21 cellular contexts compared by ENCODE assay signal in genomic region chr16:88614818-88615580, GRCh38. TPM values are rescaled to one million over a fixed set of nuclear protein-coding genes. Genes with fewer than 3 reads are reported as not detected.
DNase-seq lines count a peak whose midpoint lies in the region; ATAC-seq and TF ChIP-seq lines count a peak whose summit lies in the region.
"Had no signal": no experiment of that assay in that cellular context is flagged by ENCODE, and none has a peak within 500 bp of the region (broad histone marks: within the 10 kb centered on the region; RNA-seq: fewer than 3 reads in every experiment).

No MANE protein-coding gene starts in this region.

- no peak overlapping the region for H3K4me3 Mint-ChIP-seq in CD4-positive, CD25-positive, alpha-beta regulatory T cell
- no peak overlapping the region for H3K4me3 Mint-ChIP-seq in WTC11
- no peak overlapping the region for H3K4me3 Mint-ChIP-seq in naive thymus-derived CD8-positive, alpha-beta T cell
- H3K4me3 Mint-ChIP-seq: activated naive CD8-positive, alpha-beta T cell; activated T-cell treated with anti-CD3 and anti-CD28 coated beads, Interleukin-2, amount 50 U/mL, for 4 hours; natural killer cell had no signal

- DNase-seq in CD4-positive, CD25-positive, alpha-beta regulatory T cell, result no peak
- DNase-seq in G401 (ENCODE audit: low spot score) (peak; percentile 87), WTC11 (ENCODE audit: low spot score) (no peak), SKM-1 treated with dmso at 0.1 percent for 144 hours (lab: John Stamatoyannopoulos, UW; ENCODE audit: unreplicated experiment) (no peak)
- no peak for DNase-seq in naive thymus-derived CD8-positive, alpha-beta T cell
- DNase-seq in activated naive CD4-positive, alpha-beta T cell (lab: John Stamatoyannopoulos, UW), result no peak
- DNase-seq: activated CD4-positive, alpha-beta T cell treated with anti-CD3 and anti-CD28 coated beads, Interleukin-2, amount 50 U/mL, for 48 hours; activated T-cell treated with anti-CD3 and anti-CD28 coated beads, Interleukin-2, amount 50 U/mL, for 4 hours; COR-L47; natural killer cell; NCI-H1092 treated with DMSO at 0.1 percent for 48 hours; NCI-H774; SHP77 treated with DMSO at 0.1 percent for 48 hours had no signal

- H3K27ac Mint-ChIP-seq in CD4-positive, CD25-positive, alpha-beta regulatory T cell, result peak overlapping the region in 2 of 3 donors; percentile 43 to 72
- peak overlapping the region; percentile 68; the same call in 1 of the 2 replicates for H3K27ac Mint-ChIP-seq in WTC11
- peak overlapping the region in 8 of 10 donors; percentile 13 to 79 (median 70) for H3K27ac Mint-ChIP-seq in naive thymus-derived CD8-positive, alpha-beta T cell
- H3K27ac Mint-ChIP-seq: activated naive CD8-positive, alpha-beta T cell had no signal

- H3K9me3 Mint-ChIP-seq in CD4-positive, CD25-positive, alpha-beta regulatory T cell, result no peaks in the 10 kb centered on the region
- no peaks in the 10 kb centered on the region for H3K9me3 Mint-ChIP-seq in WTC11
- no peaks in the 10 kb centered on the region for H3K9me3 Mint-ChIP-seq in naive thymus-derived CD8-positive, alpha-beta T cell
- H3K9me3 Mint-ChIP-seq: activated T-cell treated with anti-CD3 and anti-CD28 coated beads, Interleukin-2, amount 50 U/mL, for 4 hours; natural killer cell had no signal

- CTCF ChIA-PET in WTC11 (lab: Charles Lee), result no interaction called here

- H3K36me3 ChIP-seq in CD4-positive, CD25-positive, alpha-beta regulatory T cell (ENCODE audit: control insufficient read depth, insufficient read depth, low read length), result peaks cover 76% of the 10 kb centered on the region

- TF ChIP-seq CTCF in WTC11 (IDR thresholded peaks at IDR 0.05), result no peak

- no peaks in the 10 kb centered on the region for H3K9me3 ChIP-seq in CD4-positive, CD25-positive, alpha-beta regulatory T cell (ENCODE audit: control insufficient read depth in 2 of 2, low read length in 2 of 2)
- H3K9me3 ChIP-seq: testis had no signal

- in situ Hi-C loops in G401 (cut with HindIII; ENCODE audit: low sequenced_read_pairs), result no loop called here

- H3K27me3 Mint-ChIP-seq in CD4-positive, CD25-positive, alpha-beta regulatory T cell, result no peaks in the 10 kb centered on the region
- H3K27me3 Mint-ChIP-seq in WTC11 (ENCODE audit: low read depth), result no peaks in the 10 kb centered on the region
- H3K27me3 Mint-ChIP-seq in naive thymus-derived CD8-positive, alpha-beta T cell, result peaks cover 0 to under 1% (median 0%) of the 10 kb centered on the region in 5 donors
- H3K27me3 Mint-ChIP-seq: activated naive CD8-positive, alpha-beta T cell had no signal

- ATAC-seq in CD4-positive, CD25-positive, alpha-beta regulatory T cell (ENCODE audit: low read depth in 2 of 2), result no peak
- no peak for ATAC-seq in WTC11
- no peak for ATAC-seq in naive thymus-derived CD8-positive, alpha-beta T cell
- no peak for ATAC-seq in GM19324 (IDR thresholded peaks at IDR 0.05; ENCODE audit: low FRiP score, unreplicated experiment)
- ATAC-seq: activated T-cell treated with anti-CD3 and anti-CD28 coated beads, Interleukin-2, amount 50 U/mL, for 4 hours; HCT116; natural killer cell had no signal

- POLR2A ChIA-PET in WTC11 (lab: Charles Lee), result no interaction called here
- POLR2A ChIA-PET in naive thymus-derived CD8-positive, alpha-beta T cell (lab: Charles Lee), result no interaction called here

- H3K4me1 ChIP-seq in CD4-positive, CD25-positive, alpha-beta regulatory T cell (ENCODE audit: control insufficient read depth, insufficient read depth, low read length, poor library complexity, severe bottlenecking), result peaks cover 14% of the 10 kb centered on the region

- H3K36me3 Mint-ChIP-seq in CD4-positive, CD25-positive, alpha-beta regulatory T cell, result peaks cover 18% of the 10 kb centered on the region
- H3K36me3 Mint-ChIP-seq in WTC11, result peaks cover 17% of the 10 kb centered on the region
- peaks cover 0 to 64% (median 4%) of the 10 kb centered on the region in 3 donors for H3K36me3 Mint-ChIP-seq in naive thymus-derived CD8-positive, alpha-beta T cell
- H3K36me3 Mint-ChIP-seq: natural killer cell had no signal

- H3K4me3 ChIP-seq in CD4-positive, CD25-positive, alpha-beta regulatory T cell (ENCODE audit: low read depth, low read length), result no peak overlapping the region
- H3K4me3 ChIP-seq: testis had no signal

- H3K27me3 ChIP-seq in CD4-positive, CD25-positive, alpha-beta regulatory T cell (ENCODE audit: control insufficient read depth, insufficient read depth, low read length), result no peaks in the 10 kb centered on the region
- H3K27me3 ChIP-seq: testis had no signal

- H3K27ac ChIP-seq in CD4-positive, CD25-positive, alpha-beta regulatory T cell (ENCODE audit: insufficient read depth, low read length, poor library complexity, severe bottlenecking), result no peak overlapping the region
- H3K27ac ChIP-seq: VCaP had no signal

- peaks cover 10 to 38% (median 27%) of the 10 kb centered on the region in 4 donors for H3K4me1 Mint-ChIP-seq in CD4-positive, CD25-positive, alpha-beta regulatory T cell
- H3K4me1 Mint-ChIP-seq in WTC11, result peaks cover 15% of the 10 kb centered on the region
- peaks cover 19 to 31% (median 27%) of the 10 kb centered on the region in 4 donors for H3K4me1 Mint-ChIP-seq in naive thymus-derived CD8-positive, alpha-beta T cell

TF ChIP-seq in WTC11, 78 proteins besides CTCF, POLR2A, EP300 and RAD21:
- no peak for TF ChIP-seq NFYB (CRISPR knock-in tag; conservative IDR thresholded peaks at IDR 0.05; ENCODE audit: low read depth)
- no peak for TF ChIP-seq ATF3 (CRISPR knock-in tag; conservative IDR thresholded peaks at IDR 0.05)
- no peak for TF ChIP-seq IRF1 (CRISPR knock-in tag; IDR thresholded peaks at IDR 0.05)

RNA-seq across cellular contexts. Expression of gene IL17C, which starts 23.4 kb away (rescaled TPM):
- 1.2 TPM for total RNA-seq in CD4-positive, CD25-positive, alpha-beta regulatory T cell
- polyA plus RNA-seq in CD4-positive, CD25-positive, alpha-beta regulatory T cell, result not detected
- total RNA-seq in G401 (2014; rRNA removed; shearing (Covaris generic)), result 0.43 TPM in 1 of 2 replicates, not detected in the other
- 0.80 to 1.9 TPM (median 1.5 TPM) in 3 replicates for total RNA-seq in WTC11 (2021)
- total RNA-seq in naive thymus-derived CD8-positive, alpha-beta T cell, result under 1 TPM; 0.49 to 0.60 TPM
- under 1 TPM in 2 of 3 donors, not detected in 1; 0.16 to 0.69 TPM for polyA plus RNA-seq in naive thymus-derived CD8-positive, alpha-beta T cell
- total RNA-seq: activated T-cell treated with anti-CD3 and anti-CD28 coated beads, Interleukin-2, amount 50 U/mL, for 4 hours; Daoy; left lobe of liver; T-helper 1 cell treated with Interleukin-12 subunit alpha and Interleukin-12 subunit beta and Interleukin-4 antibody, amounts not matched to agents 30 ng/mL and 1 ng/mL, for 36 hours had no signal

RNA-seq across cellular contexts. Expression of gene CYBA, which starts 35.9 kb away (rescaled TPM):
- total RNA-seq in CD4-positive, CD25-positive, alpha-beta regulatory T cell, result 351 TPM
- polyA plus RNA-seq in CD4-positive, CD25-positive, alpha-beta regulatory T cell, result 100 to 1,000 TPM; 707 to 964 (median 782) TPM
- total RNA-seq in G401 (2014; rRNA removed; shearing (Covaris generic)), result 299 and 403 TPM in 2 replicates
- total RNA-seq in WTC11 (2021), result 169 to 219 TPM (median 207 TPM) in 3 replicates
- total RNA-seq in naive thymus-derived CD8-positive, alpha-beta T cell, result 100 to 1,000 TPM; 231 to 235 TPM
- polyA plus RNA-seq in naive thymus-derived CD8-positive, alpha-beta T cell, result 100 to 1,000 TPM; 625 to 787 (median 649) TPM

RNA-seq across cellular contexts. Expression of gene ZC3H18, which starts 44.8 kb away (rescaled TPM):
- 162 TPM for total RNA-seq in CD4-positive, CD25-positive, alpha-beta regulatory T cell
- 10 to 100 TPM; 10.9 to 15.3 (median 12.8) TPM for polyA plus RNA-seq in CD4-positive, CD25-positive, alpha-beta regulatory T cell
- 25.8 and 48.9 TPM in 2 replicates for total RNA-seq in G401 (2014; rRNA removed; shearing (Covaris generic))
- 57.3 to 65.6 TPM (median 61.8 TPM) in 3 replicates for total RNA-seq in WTC11 (2021)
- 10 to 100 TPM; 78.7 to 81.2 TPM for total RNA-seq in naive thymus-derived CD8-positive, alpha-beta T cell
- polyA plus RNA-seq in naive thymus-derived CD8-positive, alpha-beta T cell, result 10 to 100 TPM in 2 of 3 donors, 1 to 10 TPM in 1; 7.3 to 25.1 (median 15.9) TPM

RNA-seq across cellular contexts. Expression of gene MVD, which starts 47.9 kb away (rescaled TPM):
- total RNA-seq in CD4-positive, CD25-positive, alpha-beta regulatory T cell, result 59.7 TPM
- polyA plus RNA-seq in CD4-positive, CD25-positive, alpha-beta regulatory T cell, result 10 to 100 TPM; 19.6 to 27.8 (median 21.9) TPM
- 48.9 and 63.5 TPM in 2 replicates for total RNA-seq in G401 (2014; rRNA removed; shearing (Covaris generic))
- 96.9 to 113 TPM (median 109 TPM) in 3 replicates for total RNA-seq in WTC11 (2021)
- total RNA-seq in naive thymus-derived CD8-positive, alpha-beta T cell, result 10 to 100 TPM; 40.2 to 42.7 TPM
- 10 to 100 TPM; 14.4 to 20.4 (median 18.5) TPM for polyA plus RNA-seq in naive thymus-derived CD8-positive, alpha-beta T cell
